ENCODE assay signal across 23 cellular contexts in genomic region chr7:147145194-147145593, GRCh38.
DNase-seq lines count a peak whose midpoint lies in the region; TF ChIP-seq lines count a peak whose summit lies in the region.
"Had no signal": no experiment of that assay in that cellular context is flagged by ENCODE, and none has a peak within 500 bp of the region (broad histone marks: within the 10 kb centered on the region; RNA-seq: fewer than 3 reads in every experiment).

No MANE protein-coding gene starts in this region.

- H3K36me3 ChIP-seq in HUES64 (ENCODE audit: insufficient read depth, low read length) (no peaks in the 10 kb centered on the region), HAP-1 (replicated peaks) (no peaks in the 10 kb centered on the region), spleen (no peaks in the 10 kb centered on the region)
- H3K36me3 ChIP-seq: Peyer's patch had no signal

- H3K27ac ChIP-seq in HUES64 (ENCODE audit: low read depth, low read length) = peak overlapping the region; percentile 35; the same call in 1 of the 2 replicates
- no peak overlapping the region for H3K27ac ChIP-seq in spleen
- H3K27ac ChIP-seq: HL-60, Peyer's patch had no signal

- H3K27me3 ChIP-seq in HUES64 (ENCODE audit: insufficient read depth, low read length) (no peaks in the 10 kb centered on the region), HAP-1 (ENCODE audit: low read depth) (no peaks in the 10 kb centered on the region), spleen (replicated peaks in 1 of 7) (no peaks in the 10 kb centered on the region)
- H3K27me3 ChIP-seq: Peyer's patch had no signal

- peaks cover 12% of the 10 kb centered on the region for H3K4me1 ChIP-seq in HUES64 (ENCODE audit: insufficient read depth, low read length)
- H3K4me1 ChIP-seq in HAP-1 = no peaks in the 10 kb centered on the region
- H3K4me1 ChIP-seq in spleen = no peaks in the 10 kb centered on the region
- H3K4me1 ChIP-seq: Caco-2, Peyer's patch had no signal

- no peak overlapping the region for H3K4me3 ChIP-seq in HUES64 (ENCODE audit: low read length)
- H3K4me3 ChIP-seq in HAP-1 = no peak overlapping the region
- H3K4me3 ChIP-seq in spleen = no peak overlapping the region
- H3K4me3 ChIP-seq: GM12878, Peyer's patch had no signal

- H3K9me3 ChIP-seq in HUES64 (ENCODE audit: insufficient read depth, low read depth, low read length) = no peaks in the 10 kb centered on the region
- no peaks in the 10 kb centered on the region for H3K9me3 ChIP-seq in HAP-1
- H3K9me3 ChIP-seq in spleen = peaks cover 0 to 14% (median 10%) of the 10 kb centered on the region in 8 donors
- H3K9me3 ChIP-seq: Caco-2, Peyer's patch had no signal

- TF ChIP-seq CTCF in progenitor cell of endocrine pancreas (IDR thresholded peaks at IDR 0.05; ENCODE audit: unreplicated experiment) (no peak), spleen (IDR thresholded peaks at IDR 0.05 in 8 of 11, conservative IDR thresholded peaks at IDR 0.05 in 3 of 11) (no peak)

- in situ Hi-C loops in HAP-1 (cut with MboI; ENCODE audit: low sequenced_read_pairs) = no loop called here

- H3K36me3 Mint-ChIP-seq in progenitor cell of endocrine pancreas (ENCODE audit: insufficient read depth) = no peaks in the 10 kb centered on the region
- H3K36me3 Mint-ChIP-seq: CD4-positive, alpha-beta memory T cell had no signal

- H3K27me3 Mint-ChIP-seq in progenitor cell of endocrine pancreas = no peaks in the 10 kb centered on the region
- H3K27me3 Mint-ChIP-seq: CD4-positive, alpha-beta memory T cell had no signal

- peaks cover 2% of the 10 kb centered on the region for H3K4me1 Mint-ChIP-seq in progenitor cell of endocrine pancreas (ENCODE audit: low read depth)
- H3K4me1 Mint-ChIP-seq: CD4-positive, alpha-beta memory T cell had no signal

- intact Hi-C loops in spleen (cut with DNase I; ENCODE audit: low total_unique reads) = no loop called here

- no peak for TF ChIP-seq POLR2A in spleen (IDR thresholded peaks at IDR 0.05)

- H3K27ac Mint-ChIP-seq in progenitor cell of endocrine pancreas = peak overlapping the region; percentile 26
- H3K27ac Mint-ChIP-seq: CD4-positive, alpha-beta memory T cell had no signal

- no peak overlapping the region for H3K9ac ChIP-seq in HUES64 (ENCODE audit: low read depth, low read length)

- H3K4me3 Mint-ChIP-seq in progenitor cell of endocrine pancreas (ENCODE audit: low read depth) = no peak overlapping the region
- H3K4me3 Mint-ChIP-seq: CD4-positive, alpha-beta memory T cell had no signal

- no peaks in the 10 kb centered on the region for H3K9me3 Mint-ChIP-seq in progenitor cell of endocrine pancreas (ENCODE audit: low read depth)

- 20% methylated on average over 2 of the region's 2 CpGs for WGBS in HUES64
- 57 to 74% (median 69%) methylated on average over 2 of the region's 2 CpGs for WGBS in spleen, 5 donors

- DNase-seq in NCI-H69 (lab: John Stamatoyannopoulos, UW) = peak; percentile 84
- peak; percentile 12 for DNase-seq in iPS DF 19.7 (ENCODE audit: low read depth, low spot score)
- no peak for DNase-seq in progenitor cell of endocrine pancreas (ENCODE audit: low spot score, unreplicated experiment)
- no peak for DNase-seq in HUDEP-2 (lab: John Stamatoyannopoulos, UW; ENCODE audit: unreplicated experiment in 76 of 76)
- DNase-seq in HAP-1 (ENCODE audit: low spot score in 2 of 2) = no peak
- no peak for DNase-seq in spleen
- DNase-seq: C1 segment of cervical spinal cord; Caco-2; CD4-positive, alpha-beta memory T cell; GDM1; Karpas-422; NCI-H1092; NCI-H1417 treated with DMSO at 0.1 percent for 48 hours; NCI-H187 treated with DMSO at 0.1 percent for 48 hours; NCI-H446; NCI-H524 treated with DMSO at 0.1 percent for 48 hours; OCI-M1; Peyer's patch; SHP77 treated with DMSO at 0.1 percent for 48 hours; T-helper 1 cell had no signal

Comparison
In these comparisons a context has a peak if more than half of its experiments do, and no peak if none do; other contexts are left out.
1. DNase-seq: peak in NCI-H69 (single experiment) and iPS DF 19.7 (single experiment); none in progenitor cell of endocrine pancreas (single experiment), HUDEP-2 (0 of 76), HAP-1 (0 of 2) and spleen (single experiment).